In the genomic region with DNA sequence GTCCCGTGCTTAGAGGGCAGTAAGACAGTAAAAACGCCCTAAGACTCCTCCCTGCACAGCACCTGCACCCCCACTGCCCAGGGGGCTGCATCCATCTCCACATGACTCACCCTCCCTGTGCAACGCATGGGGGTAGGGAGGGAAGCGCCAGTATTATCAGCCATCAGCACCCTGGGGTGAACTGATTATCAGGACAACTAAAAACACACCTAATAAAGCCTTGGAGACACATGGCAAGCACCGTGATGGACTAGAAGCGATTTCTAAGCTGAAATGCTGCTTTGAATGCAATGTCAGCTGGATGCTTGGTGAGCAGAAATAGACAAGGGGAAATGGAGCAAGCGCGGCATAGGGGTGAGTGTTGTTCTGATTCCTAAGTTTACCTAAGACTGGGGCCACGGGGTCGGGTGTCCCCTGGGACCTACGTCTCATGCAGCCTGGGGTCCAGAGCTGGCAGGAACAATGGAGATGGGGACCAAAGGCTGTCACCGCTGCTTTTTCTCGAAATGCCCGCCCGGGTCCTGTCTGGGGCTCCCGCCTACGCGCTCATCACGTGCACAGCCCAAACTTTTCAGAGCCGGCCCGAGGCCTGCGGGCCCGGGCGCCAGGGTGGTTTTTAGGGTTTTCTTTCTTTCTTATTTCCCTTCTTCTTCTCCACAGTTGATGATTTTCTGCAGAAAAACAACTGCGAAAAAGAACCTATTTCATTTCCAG, we compare ENCODE assay signal across 8 cellular contexts. TPM values are rescaled to one million over a fixed set of nuclear protein-coding genes. Genes with fewer than 3 reads are reported as not detected.
DNase-seq lines count a peak whose midpoint lies in the region; ATAC-seq and TF ChIP-seq lines count a peak whose summit lies in the region.

No MANE protein-coding gene starts in this region.

- DNase-seq in AG04450 (ENCODE audit: low read depth, low spot score) (no peak), RPMI7951 (ENCODE audit: low read depth) (peak; percentile 53), medulla oblongata (ENCODE audit: extremely low spot score) (peak; percentile 52), tibial artery (peak in 1 of 2 donors; percentile 52), NCI-H2171 treated with DMSO at 0.1 percent for 48 hours (lab: John Stamatoyannopoulos, UW) (no peak)

- H3K9me3 Mint-ChIP-seq in dendritic cell treated with granulocyte-macrophage colony-stimulating factor and Interleukin-4, amounts not matched to agents 40 ng/mL and 50 ng/mL, for 4 days: no peaks in the 10 kb centered on the region

- peak overlapping the region; percentile 78 for H3K4me3 Mint-ChIP-seq in dendritic cell treated with granulocyte-macrophage colony-stimulating factor and Interleukin-4, amounts not matched to agents 40 ng/mL and 50 ng/mL, for 4 days

- TF ChIP-seq CTCF in AG04450 (IDR thresholded peaks at IDR 0.05; ENCODE audit: low read depth, low read length) (no peak), tibial artery (IDR thresholded peaks at IDR 0.05) (no peak)

- ATAC-seq in GM18520 (IDR thresholded peaks at IDR 0.05; ENCODE audit: unreplicated experiment): peak; percentile 10
- peak; percentile 24 for ATAC-seq in HG02981 (IDR thresholded peaks at IDR 0.05; ENCODE audit: unreplicated experiment)

- H3K36me3 Mint-ChIP-seq in dendritic cell treated with granulocyte-macrophage colony-stimulating factor and Interleukin-4, amounts not matched to agents 40 ng/mL and 50 ng/mL, for 4 days (ENCODE audit: low read depth): peaks cover 39% of the 10 kb centered on the region

- H3K27me3 Mint-ChIP-seq in dendritic cell treated with granulocyte-macrophage colony-stimulating factor and Interleukin-4, amounts not matched to agents 40 ng/mL and 50 ng/mL, for 4 days: peaks cover 2% of the 10 kb centered on the region

- H3K27me3 ChIP-seq in AG04450 (ENCODE audit: control insufficient read depth, insufficient read depth, low read length): no peaks in the 10 kb centered on the region
- H3K27me3 ChIP-seq in tibial artery: no peaks in the 10 kb centered on the region

- POLR2A ChIA-PET in AG04450 (lab: Yijun Ruan, JAX): interaction anchor here (1.4 to 1.6 kb wide), 2 partner anchors 157 to 158 kb away, joined by 3 to 4 read pairs; no protein-coding TSS in a partner anchor

- intact Hi-C loops in dendritic cell treated with granulocyte-macrophage colony-stimulating factor and Interleukin-4, amounts not matched to agents 40 ng/mL and 50 ng/mL, for 4 days (cut with micrococcal nuclease): loop anchor here (1.0 to 5.0 kb wide), 3 partner anchors 20 to 159 kb away; no protein-coding TSS in a partner anchor
- intact Hi-C loops in tibial artery (cut with DNase I; ENCODE audit: low total_unique reads): loop anchor here (5.0 kb wide), 1 partner anchor 159 kb away; no protein-coding TSS in a partner anchor

- H3K36me3 ChIP-seq in tibial artery: no peaks in the 10 kb centered on the region

- peak overlapping the region; percentile 96 for H3K27ac Mint-ChIP-seq in dendritic cell treated with granulocyte-macrophage colony-stimulating factor and Interleukin-4, amounts not matched to agents 40 ng/mL and 50 ng/mL, for 4 days

- H3K4me1 ChIP-seq in tibial artery: peaks cover 0 to 27% (median 14%) of the 10 kb centered on the region in 4 donors

- H3K27ac ChIP-seq in AG04450 (ENCODE audit: low read depth, low read length) (peak overlapping the region; percentile 57), tibial artery (peak overlapping the region; percentile 73 to 82)

- CTCF ChIA-PET in AG04450 (lab: Charles Lee): interaction anchor here (0.6 to 5.3 kb wide), 28 partner anchors 8 to 644 kb away, joined by 3 to 38 read pairs (median 5); no protein-coding TSS in a partner anchor

- no peaks in the 10 kb centered on the region; the same call in 1 of the 2 replicates for H3K9me3 ChIP-seq in AG04450 (ENCODE audit: control insufficient read depth, insufficient read depth, low read length)
- no peaks in the 10 kb centered on the region for H3K9me3 ChIP-seq in tibial artery

- peak overlapping the region; percentile 59 for H3K4me3 ChIP-seq in AG04450 (ENCODE audit: low read depth, low read length)
- peak overlapping the region; percentile 90 to 93 for H3K4me3 ChIP-seq in tibial artery

- H3K4me1 Mint-ChIP-seq in dendritic cell treated with granulocyte-macrophage colony-stimulating factor and Interleukin-4, amounts not matched to agents 40 ng/mL and 50 ng/mL, for 4 days (ENCODE audit: low read depth): peaks cover 52% of the 10 kb centered on the region

RNA-seq across cellular contexts. Expression of a gene that starts 0.7 kb away (rescaled TPM):
- polyA plus RNA-seq in AG04450 (2011; rRNA removed): 16.7 and 19.5 TPM in 2 replicates
- 10.5 and 13.5 TPM in 2 replicates for polyA minus RNA-seq in AG04450 (2011; rRNA and poly(A)+ RNA removed)
- total RNA-seq in RPMI7951 (2014; rRNA removed; shearing (Covaris generic)): 4.9 and 5.4 TPM in 2 replicates

Comparison
In these comparisons a context has a peak if more than half of its experiments do, and no peak if none do; other contexts are left out.
1. DNase-seq: peak in RPMI7951 (single experiment) and medulla oblongata (single experiment); none in AG04450 (single experiment) and NCI-H2171 treated with DMSO at 0.1 percent for 48 hours (single experiment).